ENCODE assay signal across 20 cellular contexts in the genomic region with DNA sequence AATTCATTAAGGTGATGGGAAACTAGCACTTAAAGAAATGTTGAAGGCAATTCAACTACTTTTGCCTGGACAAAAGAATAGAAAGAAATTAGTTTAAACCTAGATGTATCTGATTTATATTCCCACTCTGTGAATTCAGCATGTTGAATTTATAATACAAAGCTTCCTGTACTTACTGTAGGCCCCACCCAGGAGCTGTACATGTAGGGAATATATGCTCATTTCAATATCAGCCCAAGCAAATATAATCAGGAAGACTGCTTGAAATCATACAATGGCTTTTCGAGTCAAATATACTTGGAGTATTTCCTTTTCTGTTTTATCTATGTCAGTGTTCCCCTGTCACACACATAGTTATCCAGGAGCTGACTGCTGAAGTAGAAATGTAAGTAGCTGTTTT.
DNase-seq lines count a peak whose midpoint lies in the region; ATAC-seq and TF ChIP-seq lines count a peak whose summit lies in the region.
"Had no signal": no experiment of that assay in that cellular context is flagged by ENCODE, and none has a peak within 500 bp of the region (broad histone marks: within the 10 kb centered on the region; RNA-seq: fewer than 3 reads in every experiment).

No MANE protein-coding gene starts in this region.

- no peaks in the 10 kb centered on the region for H3K9me3 ChIP-seq in CD8-positive, alpha-beta T cell (ENCODE audit: low read length)
- H3K9me3 ChIP-seq: BE2C; BLaER1 treated with 17β-estradiol and CSF1 and Interleukin-3, amounts not matched to agents 10 nM and 100 nM; HAP-1 had no signal

- peak overlapping the region; percentile 68 for H3K27ac Mint-ChIP-seq in CD8-positive, alpha-beta T cell
- H3K27ac Mint-ChIP-seq in central memory CD8-positive, alpha-beta T cell (ENCODE audit: low read depth) = peak overlapping the region; percentile 6
- H3K27ac Mint-ChIP-seq in memory B cell = peak overlapping the region; percentile 29
- H3K27ac Mint-ChIP-seq: HFFc6 had no signal

- POLR2A ChIA-PET in CD8-positive, alpha-beta T cell (lab: Charles Lee) = no interaction called here

- no peak for DNase-seq in CD8-positive, alpha-beta T cell
- no peak for DNase-seq in central memory CD8-positive, alpha-beta T cell (ENCODE audit: low spot score in 2 of 2)
- no peak for DNase-seq in memory B cell (ENCODE audit: low spot score in 2 of 2)
- DNase-seq in AG20443 (ENCODE audit: low spot score) = no peak
- DNase-seq in GM19240 (ENCODE audit: insufficient read length, low spot score) = no peak
- no peak for DNase-seq in putamen (ENCODE audit: low spot score)
- no peak for DNase-seq in C1 segment of cervical spinal cord (lab: John Stamatoyannopoulos, UW)
- DNase-seq: AML-193, BE2C, Calu3, COR-L47, DMS53, DMS79 treated with DMSO at 0.1 percent for 48 hours, GF-D8, GOT3, HFFc6 had no signal

- H3K27me3 Mint-ChIP-seq in CD8-positive, alpha-beta T cell (ENCODE audit: low read depth) = no peaks in the 10 kb centered on the region
- no peaks in the 10 kb centered on the region for H3K27me3 Mint-ChIP-seq in central memory CD8-positive, alpha-beta T cell
- no peaks in the 10 kb centered on the region for H3K27me3 Mint-ChIP-seq in memory B cell

- peaks cover 18% of the 10 kb centered on the region for H3K4me1 Mint-ChIP-seq in CD8-positive, alpha-beta T cell (ENCODE audit: low read depth)
- H3K4me1 Mint-ChIP-seq in central memory CD8-positive, alpha-beta T cell = peaks cover 19% of the 10 kb centered on the region
- H3K4me1 Mint-ChIP-seq in memory B cell = peaks cover 32% of the 10 kb centered on the region

- CTCF ChIA-PET in CD8-positive, alpha-beta T cell (lab: Charles Lee) = interaction anchor here (1.2 kb wide), 1 partner anchor 61 kb away, joined by 3 read pairs; no protein-coding TSS in a partner anchor

- H3K36me3 Mint-ChIP-seq in CD8-positive, alpha-beta T cell = peaks cover 52% of the 10 kb centered on the region
- peaks cover 4% of the 10 kb centered on the region for H3K36me3 Mint-ChIP-seq in central memory CD8-positive, alpha-beta T cell (ENCODE audit: insufficient read depth)
- H3K36me3 Mint-ChIP-seq in memory B cell = peaks cover 13% of the 10 kb centered on the region

- no peak for ATAC-seq in CD8-positive, alpha-beta T cell
- ATAC-seq in central memory CD8-positive, alpha-beta T cell (replicated peaks; ENCODE audit: extremely low read depth, poor library complexity, severe bottlenecking) = no peak
- ATAC-seq in memory B cell (ENCODE audit: low read depth) = no peak

- no peaks in the 10 kb centered on the region for H3K36me3 ChIP-seq in CD8-positive, alpha-beta T cell (ENCODE audit: insufficient read depth, low read length)
- H3K36me3 ChIP-seq: BE2C, HAP-1 had no signal

- H3K27ac ChIP-seq in CD8-positive, alpha-beta T cell (ENCODE audit: low read depth, low read length) = no peak overlapping the region
- H3K27ac ChIP-seq in VCaP = peak overlapping the region; percentile 71; the same call in 1 of the 2 replicates
- H3K27ac ChIP-seq: 22Rv1; BLaER1 treated with 17β-estradiol and CSF1 and Interleukin-3, amounts not matched to agents 10 nM and 100 nM had no signal

- intact Hi-C loops in CD8-positive, alpha-beta T cell (cut with DNase I, micrococcal nuclease) = no loop called here

- no peak overlapping the region for H3K4me3 ChIP-seq in CD8-positive, alpha-beta T cell (ENCODE audit: low read depth, low read length)
- H3K4me3 ChIP-seq: BLaER1 treated with 17β-estradiol and CSF1 and Interleukin-3, amounts not matched to agents 10 nM and 100 nM; HAP-1 had no signal

- no peaks in the 10 kb centered on the region for H3K4me1 ChIP-seq in CD8-positive, alpha-beta T cell (ENCODE audit: insufficient read depth, low read length)

- H3K27me3 ChIP-seq in CD8-positive, alpha-beta T cell (ENCODE audit: insufficient read depth, low read length) = no peaks in the 10 kb centered on the region
- H3K27me3 ChIP-seq: BE2C; BLaER1 treated with 17β-estradiol and CSF1 and Interleukin-3, amounts not matched to agents 10 nM and 100 nM had no signal

- no peak for TF ChIP-seq CTCF in CD8-positive, alpha-beta T cell (IDR thresholded peaks at IDR 0.05)
- TF ChIP-seq CTCF in VCaP (conservative IDR thresholded peaks at IDR 0.05) = no peak

- H3K9me3 Mint-ChIP-seq in CD8-positive, alpha-beta T cell = no peaks in the 10 kb centered on the region
- no peaks in the 10 kb centered on the region for H3K9me3 Mint-ChIP-seq in central memory CD8-positive, alpha-beta T cell
- H3K9me3 Mint-ChIP-seq in memory B cell = no peaks in the 10 kb centered on the region
- H3K9me3 Mint-ChIP-seq: HFFc6 had no signal

- H3K4me3 Mint-ChIP-seq in CD8-positive, alpha-beta T cell = no peak overlapping the region
- no peak overlapping the region for H3K4me3 Mint-ChIP-seq in central memory CD8-positive, alpha-beta T cell
- no peak overlapping the region for H3K4me3 Mint-ChIP-seq in memory B cell
- H3K4me3 Mint-ChIP-seq: HFFc6 had no signal

Comparison
In these comparisons a context has a peak if more than half of its experiments do, and no peak if none do; other contexts are left out.
1. H3K27ac Mint-ChIP-seq: peak in every context shown above with its lines; median percentile 68 in CD8-positive, alpha-beta T cell; 29 in memory B cell; 6 in central memory CD8-positive, alpha-beta T cell.